Comparison of ENCODE assay signal across 21 cellular contexts in genomic region chr11:3972431-3972830, GRCh38.
"Had no signal": no experiment of that assay in that cellular context is flagged by ENCODE, and none has a peak within 500 bp of the region (broad histone marks: within the 10 kb centered on the region; RNA-seq: fewer than 3 reads in every experiment).

No MANE protein-coding gene starts in this region.

- ATAC-seq: activated CD8-positive, alpha-beta memory T cell treated with anti-CD3 and anti-CD28 coated beads, Interleukin-2, amount 10 ng/mL, durations not matched to agents 7 days and 5 days; activated CD8-positive, alpha-beta T cell treated with anti-CD3 and anti-CD28 coated beads for 36 hours; activated T-helper 17 cell treated with anti-CD3 and anti-CD28 coated beads, Interleukin-2, amount 50 U/mL, for 72 hours; gastroesophageal sphincter; heart left ventricle; left colon; SK-N-SH treated with all-trans-retinoic acid at 6 μM for 48 hours; stimulated activated naive CD8-positive, alpha-beta T cell treated with anti-CD3 and anti-CD28 coated beads, Interleukin-15, Interleukin-2, amounts not matched to agents 100 U/mL and 50 U/mL, for 24 hours had no signal

- H3K4me3 Mint-ChIP-seq: activated CD4-positive, alpha-beta T cell treated with anti-CD3 and anti-CD28 coated beads, Interleukin-2, amount 10 ng/mL, durations not matched to agents 7 days and 5 days; activated CD8-positive, alpha-beta memory T cell treated with anti-CD3 and anti-CD28 coated beads, Interleukin-2, amount 10 ng/mL, durations not matched to agents 7 days and 5 days; activated CD8-positive, alpha-beta T cell treated with anti-CD3 and anti-CD28 coated beads for 36 hours; activated T-helper 17 cell treated with anti-CD3 and anti-CD28 coated beads, Interleukin-2, amount 50 U/mL, for 72 hours; brain had no signal

- H3K27me3 Mint-ChIP-seq: activated CD4-positive, alpha-beta T cell treated with anti-CD3 and anti-CD28 coated beads, Interleukin-2, amount 10 ng/mL, durations not matched to agents 7 days and 5 days; activated CD8-positive, alpha-beta memory T cell treated with anti-CD3 and anti-CD28 coated beads, Interleukin-2, amount 10 ng/mL, durations not matched to agents 7 days and 5 days; activated CD8-positive, alpha-beta T cell treated with anti-CD3 and anti-CD28 coated beads for 36 hours; activated T-helper 17 cell treated with anti-CD3 and anti-CD28 coated beads, Interleukin-2, amount 50 U/mL, for 72 hours; brain; progenitor cell of endocrine pancreas had no signal

- H3K27ac ChIP-seq: heart left ventricle, spleen, WERI-Rb-1 had no signal

- H3K4me1 Mint-ChIP-seq: brain had no signal

- H3K4me3 ChIP-seq: esophagus muscularis mucosa, gastroesophageal sphincter, heart left ventricle, spleen, tibial nerve had no signal

- H3K9me3 Mint-ChIP-seq: activated CD8-positive, alpha-beta T cell treated with anti-CD3 and anti-CD28 coated beads for 36 hours; activated T-helper 17 cell treated with anti-CD3 and anti-CD28 coated beads, Interleukin-2, amount 50 U/mL, for 72 hours; brain had no signal

- H3K27me3 ChIP-seq: esophagus muscularis mucosa, gastroesophageal sphincter, heart left ventricle, spleen, tibial nerve had no signal

- DNase-seq: activated CD4-positive, alpha-beta T cell treated with anti-CD3 and anti-CD28 coated beads, Interleukin-2, amount 10 ng/mL, durations not matched to agents 7 days and 5 days; activated CD4-positive, CD25-positive, alpha-beta regulatory T cell treated with anti-CD3 and anti-CD28 coated beads, Interleukin-2, amount 50 U/mL, for 72 hours; activated CD8-positive, alpha-beta memory T cell treated with anti-CD3 and anti-CD28 coated beads, Interleukin-2, amount 10 ng/mL, durations not matched to agents 7 days and 5 days; activated CD8-positive, alpha-beta T cell treated with anti-CD3 and anti-CD28 coated beads for 36 hours; aorta; central memory CD4-positive, alpha-beta T cell; effector CD8-positive, alpha-beta T cell; heart left ventricle; islet precursor cell; left colon; spleen; stimulated activated CD4-positive, alpha-beta T cell treated with anti-CD3 and anti-CD28 coated beads, Interleukin-4, amount 100 ng/mL, for 24 hours; stimulated activated naive CD8-positive, alpha-beta T cell treated with anti-CD3 and anti-CD28 coated beads, Interleukin-15, Interleukin-2, amounts not matched to agents 100 U/mL and 50 U/mL, for 24 hours; WERI-Rb-1 had no signal

- H3K27ac Mint-ChIP-seq: activated T-helper 17 cell treated with anti-CD3 and anti-CD28 coated beads, Interleukin-2, amount 50 U/mL, for 72 hours; progenitor cell of endocrine pancreas had no signal

- H3K9me3 ChIP-seq: esophagus muscularis mucosa, gastroesophageal sphincter, heart left ventricle, spleen, tibial nerve had no signal

- H3K36me3 ChIP-seq: WERI-Rb-1 had no signal
